In genomic region chr17:79152636-79153035, GRCh38 we compare ENCODE assay signal across 2 cellular contexts.
TF ChIP-seq lines count a peak whose summit lies in the region.

No MANE protein-coding gene starts in this region.

TF ChIP-seq in A549, 52 proteins besides CTCF, POLR2A, EP300 and RAD21 (continued from another document):
- TF ChIP-seq, protein P1, sequence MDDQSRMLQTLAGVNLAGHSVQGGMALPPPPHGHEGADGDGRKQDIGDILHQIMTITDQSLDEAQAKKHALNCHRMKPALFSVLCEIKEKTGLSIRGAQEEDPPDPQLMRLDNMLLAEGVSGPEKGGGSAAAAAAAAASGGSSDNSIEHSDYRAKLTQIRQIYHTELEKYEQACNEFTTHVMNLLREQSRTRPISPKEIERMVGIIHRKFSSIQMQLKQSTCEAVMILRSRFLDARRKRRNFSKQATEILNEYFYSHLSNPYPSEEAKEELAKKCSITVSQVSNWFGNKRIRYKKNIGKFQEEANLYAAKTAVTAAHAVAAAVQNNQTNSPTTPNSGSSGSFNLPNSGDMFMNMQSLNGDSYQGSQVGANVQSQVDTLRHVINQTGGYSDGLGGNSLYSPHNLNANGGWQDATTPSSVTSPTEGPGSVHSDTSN (IDR thresholded peaks at IDR 0.05) = no peak
- TF ChIP-seq MAZ (IDR thresholded peaks at IDR 0.05; ENCODE audit: borderline replicate concordance, low read depth, low read length) = no peak
- TF ChIP-seq HOXA7 (CRISPR knock-in tag; IDR thresholded peaks at IDR 0.05) = no peak
- TF ChIP-seq USF2 (IDR thresholded peaks at IDR 0.05) = no peak
- TF ChIP-seq CEBPB (IDR thresholded peaks at IDR 0.05) = no peak
- TF ChIP-seq JUNB (IDR thresholded peaks at IDR 0.05) = no peak
- TF ChIP-seq, protein P2, sequence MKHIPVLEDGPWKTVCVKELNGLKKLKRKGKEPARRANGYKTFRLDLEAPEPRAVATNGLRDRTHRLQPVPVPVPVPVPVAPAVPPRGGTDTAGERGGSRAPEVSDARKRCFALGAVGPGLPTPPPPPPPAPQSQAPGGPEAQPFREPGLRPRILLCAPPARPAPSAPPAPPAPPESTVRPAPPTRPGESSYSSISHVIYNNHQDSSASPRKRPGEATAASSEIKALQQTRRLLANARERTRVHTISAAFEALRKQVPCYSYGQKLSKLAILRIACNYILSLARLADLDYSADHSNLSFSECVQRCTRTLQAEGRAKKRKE (CRISPR knock-in tag; IDR thresholded peaks at IDR 0.05; ENCODE audit: low read depth) = no peak
- TF ChIP-seq CBX8 (IDR thresholded peaks at IDR 0.05) = no peak
- TF ChIP-seq, protein P3, sequence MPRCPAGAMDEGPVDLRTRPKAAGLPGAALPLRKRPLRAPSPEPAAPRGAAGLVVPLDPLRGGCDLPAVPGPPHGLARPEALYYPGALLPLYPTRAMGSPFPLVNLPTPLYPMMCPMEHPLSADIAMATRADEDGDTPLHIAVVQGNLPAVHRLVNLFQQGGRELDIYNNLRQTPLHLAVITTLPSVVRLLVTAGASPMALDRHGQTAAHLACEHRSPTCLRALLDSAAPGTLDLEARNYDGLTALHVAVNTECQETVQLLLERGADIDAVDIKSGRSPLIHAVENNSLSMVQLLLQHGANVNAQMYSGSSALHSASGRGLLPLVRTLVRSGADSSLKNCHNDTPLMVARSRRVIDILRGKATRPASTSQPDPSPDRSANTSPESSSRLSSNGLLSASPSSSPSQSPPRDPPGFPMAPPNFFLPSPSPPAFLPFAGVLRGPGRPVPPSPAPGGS (IDR thresholded peaks at IDR 0.05) = no peak
- TF ChIP-seq HEYL (CRISPR knock-in tag; IDR thresholded peaks at IDR 0.05) = no peak
- TF ChIP-seq TFCP2L1 (CRISPR knock-in tag; IDR thresholded peaks at IDR 0.05) = no peak
- no peak for TF ChIP-seq GATA3 (IDR thresholded peaks at IDR 0.05; ENCODE audit: borderline replicate concordance)
- no peak for TF ChIP-seq ZNF302 (CRISPR knock-in tag; IDR thresholded peaks at IDR 0.05)
- TF ChIP-seq SREBF2 (IDR thresholded peaks at IDR 0.05) = no peak
- no peak for TF ChIP-seq CHD2 (IDR thresholded peaks at IDR 0.05; ENCODE audit: low read length, partially characterized antibody)

TF ChIP-seq in GM23338, 12 proteins besides CTCF, POLR2A, EP300 and RAD21:
- no peak for TF ChIP-seq ETS1 (IDR thresholded peaks at IDR 0.05)
- no peak for TF ChIP-seq EZH2 (IDR thresholded peaks at IDR 0.05; ENCODE audit: low read depth, unreplicated experiment)
- no peak for TF ChIP-seq EZH2phosphoT487 (IDR thresholded peaks at IDR 0.05; ENCODE audit: unreplicated experiment)
- TF ChIP-seq POLR2AphosphoS5 (IDR thresholded peaks at IDR 0.05; ENCODE audit: low read depth) = no peak
